ENCODE assay signal across 1 cellular context in genomic region chr7:84336741-84337140, GRCh38.
TF ChIP-seq lines count a peak whose summit lies in the region.

No MANE protein-coding gene starts in this region.

TF ChIP-seq in IMR-90, 13 proteins besides CTCF, POLR2A, EP300 and RAD21:
- TF ChIP-seq SMC3 (IDR thresholded peaks at IDR 0.05; ENCODE audit: low read depth, low read length) (no peak), CHD1 (IDR thresholded peaks at IDR 0.05; ENCODE audit: low read depth, low read length) (no peak), FOS (IDR thresholded peaks at IDR 0.05; ENCODE audit: low read depth, low read length) (no peak), ELK1 (IDR thresholded peaks at IDR 0.05; ENCODE audit: borderline replicate concordance, low read depth, low read length) (no peak), RCOR1 (IDR thresholded peaks at IDR 0.05; ENCODE audit: insufficient replicate concordance, low read length) (no peak), CEBPB (IDR thresholded peaks at IDR 0.05; ENCODE audit: low read depth, low read length) (no peak)
TF ChIP-seq in IMR-90: peak in this region for 0.
